Comparison of ENCODE assay signal across 13 cellular contexts in the genomic region with DNA sequence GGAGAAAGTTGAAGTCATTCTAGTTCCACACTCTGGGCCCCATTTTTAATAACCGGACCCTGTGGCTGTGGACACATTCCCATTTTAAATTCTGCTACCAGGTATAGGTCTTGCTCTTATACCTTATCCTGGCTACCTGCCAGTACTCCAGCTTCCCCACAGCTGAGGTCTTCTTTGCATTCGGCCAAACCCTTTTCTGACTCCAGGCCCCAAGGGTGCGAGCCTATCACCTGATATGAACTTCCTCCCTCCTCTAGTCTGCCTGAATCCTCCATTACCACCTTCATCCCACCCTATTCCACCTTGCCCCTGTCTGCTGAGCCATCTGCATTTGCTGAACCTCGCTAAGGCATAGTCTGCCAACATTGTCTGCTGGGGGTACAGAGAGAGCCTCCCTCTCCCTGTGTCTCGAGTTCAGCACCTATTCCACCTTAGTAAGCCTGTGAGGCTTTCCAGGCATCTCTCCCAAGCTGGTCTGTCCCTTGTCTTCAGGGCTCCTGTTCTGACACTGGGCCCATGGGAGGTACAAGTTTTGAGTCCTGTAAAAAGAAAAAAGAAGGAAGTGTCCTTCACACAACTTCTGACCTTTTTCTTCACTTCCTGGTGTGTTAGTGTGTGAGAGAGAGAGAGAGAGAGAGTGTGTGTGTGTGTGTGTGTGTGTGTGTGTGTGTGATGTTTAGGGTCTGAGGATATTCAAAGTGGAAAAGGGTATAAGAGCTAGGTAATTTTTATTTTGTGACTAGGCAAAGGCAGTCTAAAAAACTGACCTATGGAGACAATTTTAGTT. TPM values are rescaled to one million over a fixed set of nuclear protein-coding genes. Genes with fewer than 3 reads are reported as not detected.
DNase-seq lines count a peak whose midpoint lies in the region; ATAC-seq, FAIRE-seq and TF ChIP-seq lines count a peak whose summit lies in the region.
"Had no signal": no experiment of that assay in that cellular context is flagged by ENCODE, and none has a peak within 500 bp of the region (broad histone marks: within the 10 kb centered on the region; RNA-seq: fewer than 3 reads in every experiment).

No MANE protein-coding gene starts in this region.

- no peak overlapping the region for H3K4me3 ChIP-seq in Loucy (ENCODE audit: low read length, poor library complexity, severe bottlenecking)
- no peak overlapping the region for H3K4me3 ChIP-seq in K562
- no peak overlapping the region for H3K4me3 ChIP-seq in naive thymus-derived CD4-positive, alpha-beta T cell (ENCODE audit: low read length)

- H3K36me3 Mint-ChIP-seq in CD14-positive monocyte = no peaks in the 10 kb centered on the region
- peaks cover 0 to 6% (median 4%) of the 10 kb centered on the region in 5 donors for H3K36me3 Mint-ChIP-seq in naive thymus-derived CD4-positive, alpha-beta T cell

- peak overlapping the region; percentile 37 for H3K9ac ChIP-seq in Loucy (ENCODE audit: low read depth, low read length, poor library complexity, severe bottlenecking)
- peak overlapping the region; percentile 53 to 89; a peak in 3 of 4 replicates for H3K9ac ChIP-seq in K562 (ENCODE audit: insufficient read depth in 1 of 2, low read depth in 2 of 2, low read length in 2 of 2)

- intact Hi-C loops in CD14-positive monocyte (cut with micrococcal nuclease) = loop anchor here in 1 of 2 donors (10.0 kb wide), 1 partner anchor 54 kb away; no protein-coding TSS in a partner anchor
- intact Hi-C loops in K562 (cut with micrococcal nuclease) = no loop called here
- intact Hi-C loops in naive thymus-derived CD4-positive, alpha-beta T cell (cut with micrococcal nuclease) = no loop called here

- no peak for TF ChIP-seq EP300 in K562 (IDR thresholded peaks at IDR 0.05; ENCODE audit: low read length)

- ATAC-seq in K562 (peak; percentile 66), GM19035 (IDR thresholded peaks at IDR 0.05; ENCODE audit: unreplicated experiment) (no peak), GM21381 (IDR thresholded peaks at IDR 0.05; ENCODE audit: unreplicated experiment) (no peak)
- no peak for ATAC-seq in naive thymus-derived CD4-positive, alpha-beta T cell

- H3K27ac ChIP-seq in K562 (ENCODE audit: extremely low read depth, low read depth, low read length) = peak overlapping the region; percentile 60
- no peak overlapping the region for H3K27ac ChIP-seq in naive thymus-derived CD4-positive, alpha-beta T cell (ENCODE audit: low read depth, low read length)

- H3K9me3 ChIP-seq in Loucy (ENCODE audit: insufficient read depth, low read depth, low read length) (no peaks in the 10 kb centered on the region), K562 (replicated peaks; ENCODE audit: control insufficient read depth, insufficient read depth, low read depth, low read length) (no peaks in the 10 kb centered on the region)
- no peaks in the 10 kb centered on the region for H3K9me3 ChIP-seq in naive thymus-derived CD4-positive, alpha-beta T cell (ENCODE audit: control insufficient read depth in 2 of 3, low read length in 3 of 3)

- H3K4me3 Mint-ChIP-seq in CD14-positive monocyte = peak overlapping the region in 1 of 2 donors; percentile 75
- peak overlapping the region in 2 of 10 donors; percentile 7 to 20 for H3K4me3 Mint-ChIP-seq in naive thymus-derived CD4-positive, alpha-beta T cell

- no peaks in the 10 kb centered on the region for H3K27me3 ChIP-seq in Loucy (ENCODE audit: insufficient read depth, low read length, poor library complexity, severe bottlenecking)
- no peaks in the 10 kb centered on the region for H3K27me3 ChIP-seq in K562 (ENCODE audit: control insufficient read depth in 2 of 2, insufficient read depth in 2 of 2, low read length in 2 of 2)
- H3K27me3 ChIP-seq in naive thymus-derived CD4-positive, alpha-beta T cell (ENCODE audit: control insufficient read depth in 2 of 2, insufficient read depth in 2 of 2, low read length in 2 of 2) = no peaks in the 10 kb centered on the region

- TF ChIP-seq CTCF in CD14-positive monocyte (IDR thresholded peaks at IDR 0.05) (no peak), Loucy (conservative IDR thresholded peaks at IDR 0.05; ENCODE audit: low read length) (no peak), K562 (IDR thresholded peaks at IDR 0.05 in 2 of 3, conservative IDR thresholded peaks at IDR 0.05 in 1 of 3; ENCODE audit: insufficient read depth in 2 of 3, low read depth in 1 of 3, low read length in 3 of 3) (no peak)

- no peak for DNase-seq in CD14-positive monocyte (ENCODE audit: low spot score)
- peak in 2 of 4 experiments; percentile 24 to 67 for DNase-seq in K562 (ENCODE audit: extremely low read depth in 1 of 4, low spot score in 3 of 4)
- no peak for DNase-seq in naive thymus-derived CD4-positive, alpha-beta T cell
- no peak for DNase-seq in HCEC 1CT
- no peak for DNase-seq in amygdala (lab: John Stamatoyannopoulos, UW)
- DNase-seq: activated effector memory CD4-positive, alpha-beta T cell treated with Interleukin-2 at 50 U/mL for 16 hours; COR-L47; NCI-H146; posterior cingulate gyrus; stimulated activated CD4-positive, alpha-beta T cell treated with anti-CD3 and anti-CD28 coated beads, Interleukin-4, amount 100 ng/mL, for 1 hour had no signal

- H3K4me2 ChIP-seq in Loucy (ENCODE audit: low read depth, low read length, poor library complexity, severe bottlenecking) (peak overlapping the region; percentile 44), K562 (ENCODE audit: insufficient read depth, low read length) (peak overlapping the region; percentile 80)

- peaks cover 3% of the 10 kb centered on the region for H3K9me1 ChIP-seq in K562 (ENCODE audit: control insufficient read depth, insufficient read depth, low read length)

- H3K36me3 ChIP-seq in Loucy (ENCODE audit: insufficient read depth, low read length) = 0 out of 2 replicates have a peak, but pooled peaks cover 2% of the 10 kb centered on the region
- H3K36me3 ChIP-seq in K562 (ENCODE audit: control insufficient read depth, insufficient read depth, low read length) = no peaks in the 10 kb centered on the region
- no peaks in the 10 kb centered on the region for H3K36me3 ChIP-seq in naive thymus-derived CD4-positive, alpha-beta T cell (ENCODE audit: control insufficient read depth in 2 of 3, insufficient read depth in 3 of 3, low read length in 3 of 3)

- H3K4me1 ChIP-seq in Loucy (ENCODE audit: insufficient read depth, low read length, poor library complexity, severe bottlenecking) (peaks cover 36% of the 10 kb centered on the region), K562 (replicated peaks in 1 of 2; ENCODE audit: control insufficient read depth in 2 of 2, insufficient read depth in 2 of 2, low read length in 2 of 2) (peaks cover 11 to 41% of the 10 kb centered on the region in 2 experiments)
- peaks cover 0 to 5% of the 10 kb centered on the region in 2 donors for H3K4me1 ChIP-seq in naive thymus-derived CD4-positive, alpha-beta T cell (ENCODE audit: control insufficient read depth in 2 of 2, insufficient read depth in 2 of 2, low read length in 2 of 2)

- H3K27me3 Mint-ChIP-seq in CD14-positive monocyte (ENCODE audit: low read depth in 3 of 3) = peaks cover 0 to 3% (median 0%) of the 10 kb centered on the region in 3 donors
- H3K27me3 Mint-ChIP-seq in naive thymus-derived CD4-positive, alpha-beta T cell = no peaks in the 10 kb centered on the region

- TF ChIP-seq RAD21 in K562 (CRISPR knock-in tag; conservative IDR thresholded peaks at IDR 0.05 in 1 of 2, IDR thresholded peaks at IDR 0.05 in 1 of 2) = no peak; a peak in 1 of 4 replicates

- no TSS peak for BruUV-seq in K562 (replicated peaks; lab: Mats Ljungman, UMichigan)

- H3K27ac Mint-ChIP-seq in CD14-positive monocyte = peak overlapping the region; percentile 54 to 90 (median 83)
- H3K27ac Mint-ChIP-seq in naive thymus-derived CD4-positive, alpha-beta T cell = peak overlapping the region in 5 of 9 donors; percentile 4 to 76 (median 32)

- H3K79me2 ChIP-seq in Loucy (ENCODE audit: insufficient read depth, low read length) (peaks cover 60% of the 10 kb centered on the region), K562 (ENCODE audit: control insufficient read depth, insufficient read depth, low read length) (peaks cover 81% of the 10 kb centered on the region)

- H3K9me2 ChIP-seq in Loucy (replicated peaks; ENCODE audit: low read depth, low read length) = no peaks in the 10 kb centered on the region

- POLR2A ChIA-PET in K562 (lab: Yijun Ruan, JAX) = interaction anchor here (1.3 to 2.8 kb wide), 2 partner anchors 8 to 20 kb away, joined by 7 to 11 read pairs; no protein-coding TSS in a partner anchor
- POLR2A ChIA-PET in naive thymus-derived CD4-positive, alpha-beta T cell (lab: Charles Lee) = interaction anchor here (1.4 to 1.5 kb wide), 2 partner anchors 20 to 28 kb away, joined by 3 to 4 read pairs; a partner anchor contains a TSS

- no peaks in the 10 kb centered on the region for H3K9me3 Mint-ChIP-seq in CD14-positive monocyte
- H3K9me3 Mint-ChIP-seq in naive thymus-derived CD4-positive, alpha-beta T cell = peaks cover 0 to 6% (median 0%) of the 10 kb centered on the region in 11 donors

- H4K20me1 ChIP-seq in Loucy (ENCODE audit: insufficient read depth, low read length, poor library complexity, severe bottlenecking) (no peaks in the 10 kb centered on the region), K562 (replicated peaks; ENCODE audit: control insufficient read depth, insufficient read depth, low read length) (no peaks in the 10 kb centered on the region)

- in situ Hi-C loops in K562 (cut with MboI) = no loop called here

- H3K4me1 Mint-ChIP-seq in CD14-positive monocyte = peaks cover 58% of the 10 kb centered on the region
- H3K4me1 Mint-ChIP-seq in naive thymus-derived CD4-positive, alpha-beta T cell = peaks cover 10 to 75% (median 63%) of the 10 kb centered on the region in 7 donors

- TF ChIP-seq POLR2A in K562 (conservative IDR thresholded peaks at IDR 0.05) = no peak

- peak; percentile 67 for FAIRE-seq in K562 (lab: Jason Lieb, UNC)

- H2AFZ ChIP-seq in Loucy (ENCODE audit: low read length) (0 out of 2 replicates have a peak overlapping the region, but pooled peaks have one; percentile 21), K562 (ENCODE audit: low read depth, low read length) (peak overlapping the region; percentile 64)

- CTCF ChIA-PET in K562 (lab: Yijun Ruan, JAX; ENCODE audit: low intra/inter-chr PET ratio) = interaction anchor here (1.9 kb wide), 1 partner anchor 183 kb away, joined by 4 read pairs; no protein-coding TSS in a partner anchor
- CTCF ChIA-PET in naive thymus-derived CD4-positive, alpha-beta T cell (lab: Charles Lee) = interaction anchor here (0.7 kb wide), 1 partner anchor 1864 kb away, joined by 3 read pairs; no protein-coding TSS in a partner anchor

- H3F3A ChIP-seq in Loucy (ENCODE audit: low read depth) = peaks cover 17% of the 10 kb centered on the region

- WGBS in K562 (ENCODE audit: insufficient coverage, low coverage, missing lambda C conversion rate) = 10% methylated on average over 5 of the region's 5 CpGs

RNA-seq across cellular contexts. Expression of a gene that starts 27.0 kb away (rescaled TPM):
- polyA plus RNA-seq in CD14-positive monocyte (1 to 10 TPM; 2.8 to 4.9 TPM), K562 (2011; rRNA removed) (37.1 and 40.3 TPM in 2 replicates), K562 (2014; fragmentation: Illumina TruSeq; extraction: Trizol) (23.7 and 26.4 TPM in 2 replicates), K562 (2014; fragmentation: Nextera tagmentation; extraction: Ambion mirVana) (1 to 10 TPM; 5.9 to 7.9 TPM), K562 (2014; rRNA removed) (21.0 and 24.4 TPM in 2 replicates)
- total RNA-seq in K562 (2011; cell fraction: chromatin; rRNA removed; ENCODE audit: low replicate concordance) = 146 and 283 TPM in 2 replicates
- 42.5 and 64.0 TPM in 2 replicates for total RNA-seq in K562 (2011; cell fraction: nucleolus; rRNA removed)
- 102 and 103 TPM in 2 replicates for total RNA-seq in K562 (2011; cell fraction: nucleoplasm; rRNA removed)
- total RNA-seq in K562 (2014; rRNA removed) (16.8 and 17.6 TPM in 2 replicates), K562 (2014; rRNA removed; fragmentation: Illumina TruSeq; extraction: Trizol) (20.5 and 25.5 TPM in 2 replicates), K562 (2015; rRNA removed; fragmentation: Illumina TruSeq; extraction: Trizol) (19.8 and 22.3 TPM in 2 replicates), K562 (2021) (19.8 and 20.9 TPM in 2 replicates)
- polyA plus RNA-seq in K562 (2011; cell fraction: cytosol; rRNA removed) = 11.1 and 16.1 TPM in 2 replicates
- polyA plus RNA-seq in K562 (2011; cell fraction: nucleus; rRNA removed) = 76.0 and 83.4 TPM in 2 replicates
- 11.8 and 13.9 TPM in 2 replicates for polyA plus RNA-seq in K562 (2012)
- polyA minus RNA-seq in K562 (2011; rRNA and poly(A)+ RNA removed) = 52.2 and 52.6 TPM in 2 replicates
- 11.0 and 19.1 TPM in 2 replicates for polyA minus RNA-seq in K562 (2011; cell fraction: cytosol; rRNA and poly(A)+ RNA removed)
- polyA minus RNA-seq in K562 (2011; cell fraction: nucleus; rRNA and poly(A)+ RNA removed) = 34.6 and 64.8 TPM in 2 replicates
- total RNA-seq in naive thymus-derived CD4-positive, alpha-beta T cell = 10 to 100 TPM; 17.4 to 43.3 (median 33.8) TPM
- 1 to 10 TPM; 1.7 to 4.3 TPM for polyA plus RNA-seq in naive thymus-derived CD4-positive, alpha-beta T cell
